In the genomic region with DNA sequence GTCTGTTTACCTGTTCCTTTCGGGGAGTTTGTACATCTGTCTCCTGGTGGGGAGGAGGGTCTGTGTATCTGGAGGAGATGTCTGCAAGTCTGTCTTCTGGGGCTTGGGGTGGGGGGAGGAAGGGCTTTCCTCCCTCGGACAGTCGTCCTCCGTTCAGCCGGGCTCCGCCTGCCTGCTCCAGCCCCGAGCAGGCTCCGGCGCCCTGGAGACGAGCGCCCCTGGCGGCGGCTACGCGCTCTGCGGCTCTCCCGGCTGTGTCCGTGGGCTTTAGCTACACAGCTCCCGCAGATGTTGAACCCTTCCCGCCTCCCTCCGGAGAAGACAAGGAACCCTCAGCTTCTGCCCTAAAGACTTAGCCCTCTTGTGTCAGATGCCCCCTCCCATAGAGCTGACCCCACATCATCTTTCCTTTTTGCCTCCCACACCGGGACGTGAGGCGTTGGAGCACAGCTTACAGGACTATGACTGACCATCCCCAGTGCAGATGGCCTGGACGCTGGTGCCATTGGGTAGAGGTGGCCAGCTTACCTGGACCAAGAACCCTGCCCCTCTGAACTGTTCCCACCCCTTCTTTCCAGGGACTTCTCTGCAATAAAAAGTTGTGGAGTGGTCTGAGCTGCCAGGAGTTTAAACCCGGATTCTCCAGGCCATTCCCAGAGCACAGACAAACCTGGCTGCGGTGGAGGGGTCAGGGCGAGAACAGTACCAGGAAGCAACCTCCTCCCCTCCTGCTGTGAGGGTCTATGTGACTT, we compare ENCODE assay signal across 8 cellular contexts. TPM values are rescaled to one million over a fixed set of nuclear protein-coding genes. Genes with fewer than 3 reads are reported as not detected.
DNase-seq lines count a peak whose midpoint lies in the region; ATAC-seq and TF ChIP-seq lines count a peak whose summit lies in the region.

No MANE protein-coding gene starts in this region.

- in situ Hi-C loops in G401 (cut with HindIII; ENCODE audit: low sequenced_read_pairs) = no loop called here

- H3K4me1 ChIP-seq in lower lobe of right lung = peaks cover 30% of the 10 kb centered on the region

- peak overlapping the region in 4 of 59 donors; percentile 5 to 66 (median 34) for H3K27ac ChIP-seq in dorsolateral prefrontal cortex
- peak overlapping the region; percentile 82 for H3K27ac ChIP-seq in lower lobe of right lung

- intact Hi-C loops in dorsolateral prefrontal cortex (cut with DNase I) = loop anchor here in 1 of 2 donors (5.0 kb wide), 2 partner anchors 43 to 67 kb away; a partner anchor contains a TSS
- intact Hi-C loops in lower lobe of right lung (cut with DNase I) = no loop called here

- DNase-seq in G401 (ENCODE audit: low spot score) = peak; percentile 59
- peak; percentile 76 for DNase-seq in NCI-H345 (lab: John Stamatoyannopoulos, UW)
- DNase-seq in activated CD4-positive, alpha-beta T cell treated with anti-CD3 and anti-CD28 coated beads, Interleukin-2, amount 50 U/mL, for 1 hour = peak; percentile 69
- peak; percentile 66 to 89 (median 75) for DNase-seq in dorsolateral prefrontal cortex
- DNase-seq in lower lobe of right lung = peak; percentile 88
- DNase-seq in stimulated activated CD4-positive, alpha-beta T cell treated with anti-CD3 and anti-CD28 coated beads, TNF-alpha, amount 100 ng/mL, for 24 hours (ENCODE audit: low read depth in 3 of 3) = peak; percentile 52 to 73 (median 53)

- no peaks in the 10 kb centered on the region for H3K36me3 ChIP-seq in lower lobe of right lung

- no peaks in the 10 kb centered on the region for H3K9me3 ChIP-seq in lower lobe of right lung

- H3K27me3 ChIP-seq in dorsolateral prefrontal cortex (peaks cover 0 to 7% (median 0%) of the 10 kb centered on the region in 45 donors), lower lobe of right lung (ENCODE audit: low read depth) (peaks cover 7% of the 10 kb centered on the region)

- peak; percentile 74 to 98 (median 93) for TF ChIP-seq CTCF in dorsolateral prefrontal cortex (IDR thresholded peaks at IDR 0.05 in 54 of 56, conservative IDR thresholded peaks at IDR 0.05 in 2 of 56; ENCODE audit: low read depth in 1 of 56, partially characterized antibody in 56 of 56)
- TF ChIP-seq CTCF in lower lobe of right lung (IDR thresholded peaks at IDR 0.05) = peak; percentile 99

- ATAC-seq in HG02678 (IDR thresholded peaks at IDR 0.05; ENCODE audit: unreplicated experiment) (peak; percentile 81), lower lobe of right lung (peak; percentile 89 to 90), GM19463 (IDR thresholded peaks at IDR 0.05; ENCODE audit: unreplicated experiment) (no peak)

- H3K4me3 ChIP-seq in dorsolateral prefrontal cortex (peak overlapping the region in 48 of 59 donors; percentile 2 to 56 (median 36)), lower lobe of right lung (no peak overlapping the region)

RNA-seq across cellular contexts. Expression of a gene that starts 4.7 kb away (rescaled TPM):
- total RNA-seq in G401 (2014; rRNA removed; shearing (Covaris generic)) = not detected in 2 replicates
- total RNA-seq in dorsolateral prefrontal cortex (1 to 10 TPM in 3 of 120 experiments, under 1 TPM in 82, not detected in 35; 0.21 to 1.3 (median 0.44) TPM), lower lobe of right lung (0.74 TPM)

RNA-seq across cellular contexts. Expression of a gene that starts 12.2 kb away (rescaled TPM):
- total RNA-seq in G401 (2014; rRNA removed; shearing (Covaris generic)) = not detected in 2 replicates
- 1 to 10 TPM in 14 of 120 experiments, under 1 TPM in 80, not detected in 26; 0.20 to 2.7 (median 0.59) TPM for total RNA-seq in dorsolateral prefrontal cortex
- not detected for total RNA-seq in lower lobe of right lung

RNA-seq across cellular contexts. Expression of a gene that starts 42.1 kb away (rescaled TPM):
- total RNA-seq in G401 (2014; rRNA removed; shearing (Covaris generic)) = 0.07 TPM in 1 of 2 replicates, not detected in the other
- 1 to 10 TPM in 12 of 120 experiments, under 1 TPM in 72, not detected in 36; 0.22 to 2.9 (median 0.56) TPM for total RNA-seq in dorsolateral prefrontal cortex
- total RNA-seq in lower lobe of right lung = not detected

RNA-seq across cellular contexts. Expression of a gene that starts 46.1 kb away (rescaled TPM):
- total RNA-seq in G401 (2014; rRNA removed; shearing (Covaris generic)) = 0.49 TPM in 1 of 2 replicates, not detected in the other
- 1 to 10 TPM in 37 of 120 experiments, under 1 TPM in 12, not detected in 71; 0.36 to 4.9 (median 1.5) TPM for total RNA-seq in dorsolateral prefrontal cortex
- 257 TPM for total RNA-seq in lower lobe of right lung
